8 cellular contexts compared by ENCODE assay signal in genomic region chr11:85182437-85183109, GRCh38.
DNase-seq lines count a peak whose midpoint lies in the region; ATAC-seq and TF ChIP-seq lines count a peak whose summit lies in the region.

No MANE protein-coding gene starts in this region.

- TF ChIP-seq POLR2A in gastroesophageal sphincter (IDR thresholded peaks at IDR 0.05), result no peak

- ATAC-seq in GM18861 (IDR thresholded peaks at IDR 0.05; ENCODE audit: unreplicated experiment) (peak; percentile 79), HG03108 (IDR thresholded peaks at IDR 0.05; ENCODE audit: unreplicated experiment) (peak; percentile 61), gastroesophageal sphincter (no peak), aorta (ENCODE audit: low FRiP score) (no peak)

- 43 to 67% methylated on average over 3 of the region's 3 CpGs for WGBS in gastroesophageal sphincter (ENCODE audit: low coverage in 1 of 2), 2 donors
- 49 to 51% methylated on average over 3 of the region's 3 CpGs for WGBS in aorta, 2 donors

- H3K79me2 ChIP-seq in OCI-LY3 (ENCODE audit: low read length) (no peaks in the 10 kb centered on the region), osteoblast (ENCODE audit: insufficient read depth, low read length) (no peaks in the 10 kb centered on the region)

- H4K20me1 ChIP-seq in OCI-LY3 (ENCODE audit: insufficient read depth, low read length) (no peaks in the 10 kb centered on the region), osteoblast (ENCODE audit: insufficient read depth, low read length) (no peaks in the 10 kb centered on the region)

- H3K4me2 ChIP-seq in OCI-LY3 (ENCODE audit: low read length), result no peak overlapping the region
- no peak overlapping the region for H3K4me2 ChIP-seq in osteoblast (ENCODE audit: insufficient read depth, low read length)

- H2AFZ ChIP-seq in OCI-LY3 (ENCODE audit: low read depth, low read length) (0 out of 2 replicates have a peak overlapping the region, but pooled peaks have one; percentile 10), osteoblast (ENCODE audit: low read length) (no peak overlapping the region)

- H3K27ac ChIP-seq in OCI-LY3 (ENCODE audit: low read length), result no peak overlapping the region
- H3K27ac ChIP-seq in gastroesophageal sphincter, result no peak overlapping the region
- no peak overlapping the region for H3K27ac ChIP-seq in aorta (ENCODE audit: low read depth in 1 of 2, low read length in 2 of 2)
- H3K27ac ChIP-seq in osteoblast (ENCODE audit: low read depth, low read length), result no peak overlapping the region

- peak; percentile 41 for TF ChIP-seq CTCF in OCI-LY3 (IDR thresholded peaks at IDR 0.05; ENCODE audit: low read depth, low read length)
- peak in 1 of 4 experiments; percentile 7 for TF ChIP-seq CTCF in gastroesophageal sphincter (IDR thresholded peaks at IDR 0.05)
- TF ChIP-seq CTCF in osteoblast (IDR thresholded peaks at IDR 0.05; ENCODE audit: extremely low read depth, low read depth, low read length), result no peak

- H3K36me3 ChIP-seq in OCI-LY3 (replicated peaks; ENCODE audit: low read depth, low read length), result no peaks in the 10 kb centered on the region
- H3K36me3 ChIP-seq in gastroesophageal sphincter, result no peaks in the 10 kb centered on the region
- no peaks in the 10 kb centered on the region for H3K36me3 ChIP-seq in aorta (ENCODE audit: control insufficient read depth in 1 of 2, insufficient read depth in 2 of 2, low read length in 1 of 2)
- H3K36me3 ChIP-seq in osteoblast (ENCODE audit: insufficient read depth, low read length), result no peaks in the 10 kb centered on the region

- no peak overlapping the region for H3K9ac ChIP-seq in OCI-LY3 (ENCODE audit: low read length)

- intact Hi-C loops in head of caudate nucleus (cut with DNase I) (no loop called here), aorta (cut with DNase I) (no loop called here)

- peak; percentile 9 for DNase-seq in AG08396 (ENCODE audit: low spot score)
- DNase-seq in head of caudate nucleus, result peak in 34 of 42 donors; percentile 5 to 73 (median 36)
- DNase-seq in aorta, result no peak
- no peak for DNase-seq in osteoblast (ENCODE audit: insufficient read length, low spot score, missing footprints)

- H3K27me3 ChIP-seq in OCI-LY3 (ENCODE audit: low read depth, low read length) (no peaks in the 10 kb centered on the region), gastroesophageal sphincter (no peaks in the 10 kb centered on the region), aorta (ENCODE audit: control insufficient read depth in 1 of 2, insufficient read depth in 2 of 2, low read length in 1 of 2) (no peaks in the 10 kb centered on the region), osteoblast (ENCODE audit: insufficient read depth, low read length) (no peaks in the 10 kb centered on the region)

- TF ChIP-seq EP300 in gastroesophageal sphincter (IDR thresholded peaks at IDR 0.05), result no peak

- H3K9me3 ChIP-seq in OCI-LY3 (ENCODE audit: insufficient read depth, low read length) (0 out of 2 replicates have a peak, but pooled peaks cover 3% of the 10 kb centered on the region), gastroesophageal sphincter (no peaks in the 10 kb centered on the region), aorta (ENCODE audit: control insufficient read depth, low read length) (no peaks in the 10 kb centered on the region), osteoblast (ENCODE audit: low read depth, low read length) (no peaks in the 10 kb centered on the region)

- H3K4me1 ChIP-seq in OCI-LY3 (ENCODE audit: low read length) (peaks cover 3% of the 10 kb centered on the region; the same call in 1 of the 2 replicates), gastroesophageal sphincter (no peaks in the 10 kb centered on the region), aorta (ENCODE audit: control insufficient read depth in 1 of 2, insufficient read depth in 2 of 2, low read length in 2 of 2) (no peaks in the 10 kb centered on the region), osteoblast (ENCODE audit: insufficient read depth, low read length) (no peaks in the 10 kb centered on the region)

- H3K4me3 ChIP-seq in OCI-LY3 (ENCODE audit: low read length) (no peak overlapping the region), gastroesophageal sphincter (no peak overlapping the region), aorta (ENCODE audit: low read length in 2 of 2) (no peak overlapping the region), osteoblast (ENCODE audit: insufficient read depth, low read length) (no peak overlapping the region)

Comparison
In these comparisons a context has a peak if more than half of its experiments do, and no peak if none do; other contexts are left out.
1. DNase-seq: peak in AG08396 (single experiment) and head of caudate nucleus (34 of 42); none in aorta (0 of 2) and osteoblast (single experiment).
2. ATAC-seq: peak in GM18861 (single experiment) and HG03108 (single experiment); none in gastroesophageal sphincter (single experiment) and aorta (single experiment).